In genomic region chr4:188971125-188971524, GRCh38 we compare ENCODE assay signal across 9 cellular contexts.
DNase-seq lines count a peak whose midpoint lies in the region; ATAC-seq, FAIRE-seq and TF ChIP-seq lines count a peak whose summit lies in the region.
"Had no signal": no experiment of that assay in that cellular context is flagged by ENCODE, and none has a peak within 500 bp of the region (broad histone marks: within the 10 kb centered on the region; RNA-seq: fewer than 3 reads in every experiment).

No MANE protein-coding gene starts in this region.

- DNase-seq in GM13977 (ENCODE audit: low spot score) (no peak), NCI-H1436 treated with DMSO at 0.1 percent for 48 hours (lab: John Stamatoyannopoulos, UW) (peak; percentile 44), chondrocyte (ENCODE audit: low spot score) (no peak), pancreas (no peak), epidermal melanocyte (ENCODE audit: insufficient read length, low spot score) (no peak), transverse colon (no peak)
- DNase-seq: activated CD4-positive, alpha-beta T cell treated with anti-CD3 and anti-CD28 coated beads for 1 hour; NCI-H2227 treated with DMSO at 0.1 percent for 48 hours had no signal

- no peak for TF ChIP-seq POLR2A in transverse colon (IDR thresholded peaks at IDR 0.05)

- H3K27ac ChIP-seq in pancreas (no peak overlapping the region), transverse colon (no peak overlapping the region)

- H3K4me1 Mint-ChIP-seq in chondrocyte (ENCODE audit: low read depth) = peaks cover 4% of the 10 kb centered on the region

- TF ChIP-seq CTCF in GM13977 (IDR thresholded peaks at IDR 0.05; ENCODE audit: extremely low read depth, insufficient read depth, missing control alignments) = peak; percentile 7
- peak; percentile 76 for TF ChIP-seq CTCF in chondrocyte (IDR thresholded peaks at IDR 0.05)
- no peak for TF ChIP-seq CTCF in pancreas (IDR thresholded peaks at IDR 0.05)
- peak in 2 of 5 experiments; percentile 8 to 10 for TF ChIP-seq CTCF in transverse colon (IDR thresholded peaks at IDR 0.05)

- H3K36me3 ChIP-seq in pancreas = no peaks in the 10 kb centered on the region
- no peaks in the 10 kb centered on the region for H3K36me3 ChIP-seq in transverse colon

- no peaks in the 10 kb centered on the region for H3K36me3 Mint-ChIP-seq in chondrocyte (ENCODE audit: low read depth)

- no peaks in the 10 kb centered on the region for H3K9me3 ChIP-seq in pancreas
- H3K9me3 ChIP-seq in transverse colon = no peaks in the 10 kb centered on the region

- H3K27me3 ChIP-seq in pancreas (no peaks in the 10 kb centered on the region), transverse colon (no peaks in the 10 kb centered on the region)

- H3K4me3 ChIP-seq in pancreas = no peak overlapping the region
- no peak overlapping the region for H3K4me3 ChIP-seq in transverse colon

- H3K27ac Mint-ChIP-seq in chondrocyte (ENCODE audit: unreplicated experiment) = no peak overlapping the region

- no peaks in the 10 kb centered on the region for H3K4me1 ChIP-seq in pancreas
- no peaks in the 10 kb centered on the region for H3K4me1 ChIP-seq in transverse colon

- in situ Hi-C loops in GM13977 (cut with MboI; ENCODE audit: low pct_unique_long_range_greater_than_20kb, low sequenced_read_pairs, unreplicated experiment) (no loop called here), transverse colon (cut with MboI; ENCODE audit: low pct_ligation_motif_present in 1 of 4, low pct_unique_long_range_greater_than_20kb in 1 of 4, low sequenced_read_pairs in 3 of 4) (no loop called here)

- TF ChIP-seq EP300 in transverse colon (IDR thresholded peaks at IDR 0.05; ENCODE audit: low read depth) = no peak

- H3K4me3 Mint-ChIP-seq in chondrocyte (ENCODE audit: unreplicated experiment) = no peak overlapping the region

- no peak for FAIRE-seq in pancreas (lab: Jason Lieb, UNC)

- ATAC-seq in pancreas (peak in 3 of 4 donors; percentile 23 to 63 (median 40)), GM18519 (IDR thresholded peaks at IDR 0.05; ENCODE audit: low FRiP score, unreplicated experiment) (no peak)

- H3K9me3 Mint-ChIP-seq in chondrocyte (ENCODE audit: low read depth) = no peaks in the 10 kb centered on the region

- intact Hi-C loops in pancreas (cut with DNase I) (no loop called here), transverse colon (cut with DNase I; ENCODE audit: low total_unique reads) (no loop called here)

- no peaks in the 10 kb centered on the region for H3K27me3 Mint-ChIP-seq in chondrocyte (ENCODE audit: low read depth)

- 13 to 18% methylated on average over 3 of the region's 3 CpGs for WGBS in pancreas, 2 donors
- 24 to 59% methylated on average over 1 to 3 of the region's 3 CpGs for WGBS in transverse colon (ENCODE audit: low coverage in 1 of 2), 2 donors

Comparison
In these comparisons a context has a peak if more than half of its experiments do, and no peak if none do; other contexts are left out.
1. CTCF ChIP-seq: peak in GM13977 (single experiment) and chondrocyte (single experiment); none in pancreas (0 of 4).